ENCODE assay signal across 27 cellular contexts in the genomic region with DNA sequence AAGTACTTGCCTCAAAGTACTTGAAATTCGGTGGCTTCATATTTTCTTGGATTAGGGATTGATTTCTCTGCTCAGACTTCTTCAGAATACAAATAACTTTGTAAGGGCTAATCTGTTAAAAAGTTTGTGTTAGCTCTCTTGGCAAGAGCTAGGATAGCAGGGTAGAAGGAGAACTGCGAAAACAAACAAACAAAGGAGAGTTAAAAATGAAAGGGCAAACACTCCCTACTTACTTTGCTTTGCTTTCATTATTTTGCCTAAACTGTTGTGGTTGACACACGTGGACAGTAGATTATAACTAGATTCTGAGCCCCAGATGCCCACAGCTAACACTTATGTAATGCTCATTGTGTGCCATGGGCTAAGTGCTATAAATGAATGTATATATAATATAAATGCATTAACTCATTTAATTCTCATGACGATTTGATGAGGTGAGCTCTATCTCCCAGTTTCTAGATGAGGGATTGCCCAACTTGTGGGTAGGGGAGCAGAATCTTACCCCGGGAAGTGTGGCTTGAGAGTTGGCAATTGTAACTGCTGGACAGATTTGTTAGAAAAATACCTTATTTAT. TPM values are rescaled to one million over a fixed set of nuclear protein-coding genes. Genes with fewer than 3 reads are reported as not detected.
"Had no signal": no experiment of that assay in that cellular context is flagged by ENCODE, and none has a peak within 500 bp of the region (broad histone marks: within the 10 kb centered on the region; RNA-seq: fewer than 3 reads in every experiment).

No MANE protein-coding gene starts in this region.

- H3K4me2 ChIP-seq: neural progenitor cell had no signal

- ATAC-seq: effector memory CD8-positive, alpha-beta T cell; left colon; left ventricle myocardium superior; lower lobe of right lung; natural killer cell; stimulated activated memory B cell treated with anti-CD40 and anti-IgM and Interleukin-4, amounts not matched to agents 10 μg/mL and 1 μg/mL and 100 μg/mL, for 72 hours; stimulated activated naive CD8-positive, alpha-beta T cell treated with anti-CD3 and anti-CD28 coated beads, Interleukin-15, Interleukin-2, amounts not matched to agents 100 U/mL and 50 U/mL, for 24 hours had no signal

- H3K27ac ChIP-seq: esophagus squamous epithelium, lower lobe of right lung, neural progenitor cell, parathyroid adenoma, right atrium auricular region, sigmoid colon, spleen, testis, tibial artery had no signal

- FAIRE-seq: endometrium, urothelium cell line had no signal

- H3K36me3 ChIP-seq: esophagus squamous epithelium, lower lobe of right lung, neural progenitor cell, right atrium auricular region, sigmoid colon, spleen, tibial artery had no signal

- H3K27me3 ChIP-seq: esophagus squamous epithelium, neural progenitor cell, right atrium auricular region, sigmoid colon, spleen, testis, tibial artery had no signal

- H3K9me3 ChIP-seq: esophagus squamous epithelium, lower lobe of right lung, right atrium auricular region, sigmoid colon, spleen, testis, tibial artery had no signal

- DNase-seq: cortex of kidney; effector memory CD8-positive, alpha-beta T cell; erythroblast; esophagus squamous epithelium; foreskin melanocyte; hypothalamus; immature natural killer cell; islet precursor cell; kidney glomerular epithelial cell; left colon; left ventricle myocardium superior; lower lobe of right lung; natural killer cell; sigmoid colon; spleen; stimulated activated CD4-positive, alpha-beta T cell treated with anti-CD3 and anti-CD28 coated beads, Interleukin-4, amount 100 ng/mL, for 4 hours; stimulated activated naive CD8-positive, alpha-beta T cell treated with anti-CD3 and anti-CD28 coated beads, Interleukin-15, Interleukin-2, amounts not matched to agents 100 U/mL and 50 U/mL, for 24 hours; substantia nigra; testis; tibial artery had no signal

- H3K4me1 ChIP-seq: esophagus squamous epithelium, lower lobe of right lung, parathyroid adenoma, spleen, testis had no signal

- H3K4me3 ChIP-seq: esophagus squamous epithelium, lower lobe of right lung, neural progenitor cell, right atrium auricular region, sigmoid colon, spleen, testis, tibial artery had no signal

RNA-seq across cellular contexts. Expression of a gene that starts 48.7 kb away (rescaled TPM):
- total RNA-seq: mononuclear cell, natural killer cell had no signal
- polyA plus RNA-seq: immature natural killer cell had no signal
